Comparison of ENCODE assay signal across 8 cellular contexts in the genomic region with DNA sequence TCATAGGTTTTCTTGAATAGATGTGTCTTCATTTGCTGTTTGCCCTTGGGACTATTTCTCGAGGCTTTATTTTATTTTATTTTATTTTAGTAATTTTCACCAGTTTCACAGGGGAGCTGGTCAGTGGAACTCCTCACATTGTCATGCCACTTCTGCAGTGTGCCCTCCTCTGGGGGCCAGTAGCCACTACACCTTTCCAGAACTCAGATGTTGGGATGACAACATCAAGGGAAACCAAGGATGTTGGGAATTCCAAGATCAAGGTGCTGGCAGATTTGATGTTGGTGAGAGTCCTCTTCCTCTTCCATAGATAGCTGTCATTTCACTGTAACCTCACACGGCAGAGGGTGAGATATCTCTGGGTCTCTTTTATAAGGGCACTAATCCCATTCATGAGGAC. TPM values are rescaled to one million over a fixed set of nuclear protein-coding genes. Genes with fewer than 3 reads are reported as not detected.
A peak's percentile ranks its signal among the peaks of the same experiment; 100 is the strongest.
DNase-seq lines count a peak whose midpoint lies in the region; ATAC-seq and TF ChIP-seq lines count a peak whose summit lies in the region.

No MANE protein-coding gene starts in this region.

- peak; percentile 14 to 57 (median 54) for TF ChIP-seq CTCF in adrenal gland (IDR thresholded peaks at IDR 0.05)

- H3K36me3 ChIP-seq in ACC112 (ENCODE audit: insufficient read depth, low read length) (no peaks in the 10 kb centered on the region), H7 (replicated peaks; ENCODE audit: control insufficient read depth, insufficient read depth, low read length) (no peaks in the 10 kb centered on the region), adrenal gland (replicated peaks in 1 of 2) (no peaks in the 10 kb centered on the region)

- ATAC-seq in GM18505 (IDR thresholded peaks at IDR 0.05; ENCODE audit: unreplicated experiment), result no peak
- ATAC-seq in HG02885 (IDR thresholded peaks at IDR 0.05; ENCODE audit: poor library complexity, unreplicated experiment), result no peak

- 24 to 42% (median 31%) methylated on average over 2 of the region's 2 CpGs for WGBS in adrenal gland, 4 donors

- H2AFZ ChIP-seq in ACC112 (ENCODE audit: low read length, unreplicated experiment), result peak overlapping the region; percentile 39

- H3K9me3 ChIP-seq in adrenal gland (replicated peaks in 1 of 3), result no peaks in the 10 kb centered on the region

- intact Hi-C loops in adrenal gland (cut with DNase I) (loop anchor here in 1 of 2 donors (5.0 kb wide), 1 partner anchor 110 kb away; no protein-coding TSS in a partner anchor), posterior vena cava (cut with DNase I) (no loop called here)

- H3K4me3 ChIP-seq in ACC112 (ENCODE audit: low read depth, low read length), result no peak overlapping the region
- no peak overlapping the region for H3K4me3 ChIP-seq in H7 (ENCODE audit: insufficient read depth, low read depth, low read length)
- no peak overlapping the region for H3K4me3 ChIP-seq in adrenal gland

- H3K79me2 ChIP-seq in ACC112 (ENCODE audit: control insufficient read depth, insufficient read depth, low read length, unreplicated experiment), result no peaks in the 10 kb centered on the region

- peak; percentile 43 for DNase-seq in H7
- DNase-seq in adrenal gland, result peak in 2 of 7 donors; percentile 29 to 35
- peak; percentile 41 for DNase-seq in iPS-NIHi11 (ENCODE audit: low spot score)
- no peak for DNase-seq in effector CD8-positive, alpha-beta T cell (lab: John Stamatoyannopoulos, UW)
- no peak for DNase-seq in posterior vena cava (ENCODE audit: low spot score)

- H3K27me3 ChIP-seq in ACC112 (ENCODE audit: insufficient read depth, low read length), result peaks cover 6% of the 10 kb centered on the region; the same call in 1 of the 2 replicates
- no peaks in the 10 kb centered on the region for H3K27me3 ChIP-seq in H7 (ENCODE audit: control insufficient read depth, insufficient read depth, low read length)
- peaks cover 15% of the 10 kb centered on the region for H3K27me3 ChIP-seq in adrenal gland

- peaks cover 8% of the 10 kb centered on the region for H3K4me1 ChIP-seq in ACC112 (ENCODE audit: control insufficient read depth, insufficient read depth, low read length, unreplicated experiment)
- H3K4me1 ChIP-seq in adrenal gland (replicated peaks in 1 of 2), result no peaks in the 10 kb centered on the region

- H3K27ac ChIP-seq in ACC112 (ENCODE audit: low read depth, low read length), result peak overlapping the region; percentile 74
- H3K27ac ChIP-seq in adrenal gland, result no peak overlapping the region

- TF ChIP-seq POLR2A in adrenal gland (IDR thresholded peaks at IDR 0.05) (no peak), GM18505 (IDR thresholded peaks at IDR 0.05; ENCODE audit: borderline replicate concordance, extremely low read depth, insufficient read depth, insufficient read length) (no peak)

RNA-seq across cellular contexts. Expression of gene SLC26A9, which starts 35.5 kb away (rescaled TPM):
- total RNA-seq in H7 (2014; rRNA removed; shearing (Covaris generic)), result not detected in 2 replicates
- total RNA-seq in adrenal gland (under 1 TPM in 1 of 8 donors, not detected in 7; 0.04 TPM), posterior vena cava (not detected)
- polyA plus RNA-seq in adrenal gland, result under 1 TPM in 1 of 3 donors, not detected in 2; 0.03 TPM

RNA-seq across cellular contexts. Expression of gene PM20D1, which starts 57.9 kb away (rescaled TPM):
- not detected in 2 replicates for total RNA-seq in H7 (2014; rRNA removed; shearing (Covaris generic))
- total RNA-seq in adrenal gland (under 1 TPM in 5 of 8 donors, not detected in 3; 0.38 to 0.64 (median 0.52) TPM), posterior vena cava (under 1 TPM; 0.23 to 0.24 TPM)
- polyA plus RNA-seq in adrenal gland, result 1 to 10 TPM in 1 of 3 donors, under 1 TPM in 2; 0.07 to 1.8 (median 0.48) TPM

Comparison
In these comparisons a context has a peak if more than half of its experiments do, and no peak if none do; other contexts are left out.
1. DNase-seq: peak in H7 (single experiment) and iPS-NIHi11 (single experiment); none in effector CD8-positive, alpha-beta T cell (single experiment) and posterior vena cava (single experiment).